1 cellular context compared by ENCODE assay signal in genomic region chr17:56845934-56846333, GRCh38.
TF ChIP-seq lines count a peak whose summit lies in the region.

No MANE protein-coding gene starts in this region.

TF ChIP-seq in GM12891, 5 proteins besides CTCF, POLR2A, EP300 and RAD21 (continued from another document):
- TF ChIP-seq TAF1 (IDR thresholded peaks at IDR 0.05; ENCODE audit: low read depth, low read length) (no peak), SPI1 (IDR thresholded peaks at IDR 0.05; ENCODE audit: low read depth, low read length) (peak; percentile 68)
TF ChIP-seq in GM12891: peak in this region for 1.
